ENCODE assay signal across 8 cellular contexts in the genomic region with DNA sequence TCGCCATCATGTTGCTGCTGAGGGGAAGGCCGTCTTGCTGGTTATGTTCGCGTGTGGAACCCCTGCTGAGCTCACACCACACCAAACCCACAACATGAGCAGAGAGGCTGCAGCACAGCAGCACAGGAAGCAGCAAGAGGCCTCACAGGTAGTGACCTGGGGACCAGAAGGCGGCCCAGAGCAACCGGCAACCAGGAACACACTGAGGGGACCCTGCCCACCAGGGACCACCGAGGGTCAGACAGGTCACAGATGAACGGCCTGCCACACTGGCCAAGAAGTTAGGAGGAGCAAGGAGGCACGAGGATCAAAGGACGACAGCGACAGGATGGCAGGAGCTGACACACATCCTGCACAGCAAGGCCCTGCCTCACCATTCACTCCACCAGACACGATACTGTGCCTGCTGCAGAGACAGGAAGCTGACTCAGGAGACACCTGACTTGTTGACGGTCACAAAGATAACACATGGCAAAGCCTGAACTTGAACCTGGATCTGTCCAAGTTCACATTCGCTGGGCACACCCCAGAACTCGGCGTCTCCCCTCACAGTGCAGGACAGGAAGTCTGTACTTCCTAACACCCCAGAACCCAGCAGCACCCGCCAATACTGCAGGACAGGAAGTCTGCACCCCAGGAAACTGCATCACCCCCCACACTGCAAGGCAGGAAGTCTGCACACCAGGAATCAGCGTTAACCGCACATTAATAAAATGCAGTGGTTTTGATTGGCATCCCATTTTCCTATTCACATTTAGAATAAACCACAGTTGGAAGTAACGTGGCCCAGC.
A peak's percentile ranks its signal among the peaks of the same experiment; 100 is the strongest.
DNase-seq lines count a peak whose midpoint lies in the region; ATAC-seq and TF ChIP-seq lines count a peak whose summit lies in the region.

No MANE protein-coding gene starts in this region.

- DNase-seq in GM19238 (ENCODE audit: insufficient read length, low spot score) (peak; percentile 75), RKO (ENCODE audit: low spot score) (peak; percentile 94), heart right ventricle (peak; percentile 51 to 63), vagina (ENCODE audit: extremely low spot score in 2 of 2) (no peak)
- peak; percentile 74 for DNase-seq in activated effector memory CD4-positive, alpha-beta T cell treated with Interleukin-2 at 50 U/mL for 16 hours
- DNase-seq in stimulated activated CD4-positive, alpha-beta T cell treated with anti-CD3 and anti-CD28 coated beads, TNF-alpha, amount 100 ng/mL, for 24 hours (ENCODE audit: low read depth in 3 of 3) = peak; percentile 47 to 74 (median 52)

- H3K9me3 ChIP-seq in heart right ventricle = no peaks in the 10 kb centered on the region
- H3K9me3 ChIP-seq in vagina = no peaks in the 10 kb centered on the region

- no peak overlapping the region for H3K4me3 ChIP-seq in heart right ventricle
- H3K4me3 ChIP-seq in vagina = no peak overlapping the region

- peaks cover 0 to 33% (median 12%) of the 10 kb centered on the region in 9 donors for H3K36me3 ChIP-seq in heart right ventricle
- H3K36me3 ChIP-seq in vagina = peaks cover 0 to 8% of the 10 kb centered on the region in 2 donors

- H3K27ac ChIP-seq in heart right ventricle (peak overlapping the region; percentile 34 to 79 (median 64)), vagina (no peak overlapping the region)

- TF ChIP-seq CTCF in heart right ventricle (IDR thresholded peaks at IDR 0.05) (no peak), vagina (IDR thresholded peaks at IDR 0.05) (no peak)

- TF ChIP-seq POLR2A in vagina (IDR thresholded peaks at IDR 0.05) = no peak

- peaks cover 35 to 91% (median 75%) of the 10 kb centered on the region in 9 donors for H3K4me1 ChIP-seq in heart right ventricle
- H3K4me1 ChIP-seq in vagina = peaks cover 92% of the 10 kb centered on the region

- intact Hi-C loops in heart right ventricle (cut with DNase I) = no loop called here
- intact Hi-C loops in vagina (cut with DNase I) = no loop called here

- ATAC-seq in heart right ventricle (peak; percentile 24 to 77 (median 58)), GM19395 (IDR thresholded peaks at IDR 0.05; ENCODE audit: unreplicated experiment) (no peak), HG02642 (IDR thresholded peaks at IDR 0.05; ENCODE audit: poor library complexity, unreplicated experiment) (no peak)

- WGBS in heart right ventricle, 2 donors = 42 to 54% methylated on average over 20 of the region's 20 CpGs

- no peaks in the 10 kb centered on the region for H3K27me3 ChIP-seq in heart right ventricle
- H3K27me3 ChIP-seq in vagina = no peaks in the 10 kb centered on the region

Comparison
In these comparisons a context has a peak if more than half of its experiments do, and no peak if none do; other contexts are left out.
1. DNase-seq: peak in GM19238 (single experiment), RKO (single experiment), activated effector memory CD4-positive, alpha-beta T cell treated with Interleukin-2 at 50 U/mL for 16 hours (single experiment), heart right ventricle (2 of 2) and stimulated activated CD4-positive, alpha-beta T cell treated with anti-CD3 and anti-CD28 coated beads, TNF-alpha, amount 100 ng/mL, for 24 hours (3 of 3); none in vagina (0 of 2).
2. ATAC-seq: peak in heart right ventricle (8 of 8); none in GM19395 (single experiment) and HG02642 (single experiment).